Comparison of ENCODE assay signal across 6 cellular contexts in genomic region chr13:32857689-32858088, GRCh38.
"Had no signal": no experiment of that assay in that cellular context is flagged by ENCODE, and none has a peak within 500 bp of the region (broad histone marks: within the 10 kb centered on the region; RNA-seq: fewer than 3 reads in every experiment).

No MANE protein-coding gene starts in this region.

- H3K36me3 Mint-ChIP-seq: IgD-negative memory B cell had no signal

- DNase-seq: H9, HCEC 1CT had no signal

- H3K4me3 ChIP-seq: GM23338 had no signal

- H3K4me1 Mint-ChIP-seq: IgD-negative memory B cell had no signal

- ATAC-seq: GM23338, HepG2 had no signal

- H3K27me3 Mint-ChIP-seq: IgD-negative memory B cell had no signal

- H3K27ac Mint-ChIP-seq: GM23338, H9, IgD-negative memory B cell had no signal

- H3K4me3 Mint-ChIP-seq: GM23338, H9, IgD-negative memory B cell had no signal

- H3K27ac ChIP-seq: HL-60 had no signal

- H3K9me3 Mint-ChIP-seq: GM23338, H9, IgD-negative memory B cell had no signal
